Comparison of ENCODE assay signal across 22 cellular contexts in genomic region chr2:224612581-224612980, GRCh38.
"Had no signal": no experiment of that assay in that cellular context is flagged by ENCODE, and none has a peak within 500 bp of the region (broad histone marks: within the 10 kb centered on the region; RNA-seq: fewer than 3 reads in every experiment).

No MANE protein-coding gene starts in this region.

- H3K9me3 ChIP-seq: body of pancreas, heart right ventricle, mucosa of descending colon, pancreas, stomach, transverse colon had no signal

- H3K4me1 ChIP-seq: body of pancreas, heart right ventricle, pancreas, stomach had no signal

- DNase-seq: activated CD4-positive, alpha-beta T cell treated with anti-CD3 and anti-CD28 coated beads, Interleukin-2, amount 10 ng/mL, durations not matched to agents 24 days and 14 days; activated CD8-positive, alpha-beta memory T cell treated with anti-CD3 and anti-CD28 coated beads, Interleukin-2, amount 10 ng/mL, durations not matched to agents 7 days and 5 days; activated CD8-positive, alpha-beta T cell treated with anti-CD3 and anti-CD28 coated beads for 36 hours; activated effector memory CD4-positive, alpha-beta T cell treated with anti-CD3 and anti-CD28 coated beads, Interleukin-2, amount 50 U/mL, for 16 hours; activated naive CD4-positive, alpha-beta T cell treated with anti-CD3 and anti-CD28 coated beads, Interleukin-2, amount 50 U/mL, for 16 hours; activated naive CD8-positive, alpha-beta T cell treated with anti-CD3 and anti-CD28 coated beads, Interleukin-2, amount 50 U/mL, for 24 hours; activated T-cell treated with anti-CD3 and anti-CD28 coated beads for 4 hours; anterior cingulate cortex; body of pancreas; heart right ventricle; left colon; mucosa of descending colon; nephron progenitor cell; pancreas; right cardiac atrium; stimulated activated CD4-positive, alpha-beta T cell treated with anti-CD3 and anti-CD28 coated beads, Interleukin-1b, Interleukin-23, amount 100 ng/mL, for 48 hours; stomach; T-helper 2 cell; transverse colon had no signal

- H3K36me3 ChIP-seq: cardiac muscle cell, heart right ventricle, pancreas, stomach, transverse colon had no signal

- H3K4me3 ChIP-seq: body of pancreas, cardiac muscle cell, heart right ventricle, mucosa of descending colon, pancreas, stomach, transverse colon had no signal

- H3K27me3 ChIP-seq: body of pancreas, cardiac muscle cell, pancreas, stomach, transverse colon had no signal

- H3K27ac ChIP-seq: body of pancreas, cardiac muscle cell, heart right ventricle, pancreas, stomach, VCaP had no signal

- ATAC-seq: activated CD4-positive, CD25-positive, alpha-beta regulatory T cell treated with anti-CD3 and anti-CD28 coated beads, Interleukin-2, amount 50 U/mL, for 24 hours; activated CD8-positive, alpha-beta memory T cell treated with anti-CD3 and anti-CD28 coated beads, Interleukin-2, amount 10 ng/mL, durations not matched to agents 7 days and 5 days; activated CD8-positive, alpha-beta T cell treated with anti-CD3 and anti-CD28 coated beads for 36 hours; activated naive CD8-positive, alpha-beta T cell treated with anti-CD3 and anti-CD28 coated beads, Interleukin-2, amount 50 U/mL, for 24 hours; body of pancreas; heart right ventricle; left colon; mucosa of descending colon; pancreas; right cardiac atrium had no signal
